Comparison of ENCODE assay signal across 8 cellular contexts in genomic region chr21:37338671-37339526, GRCh38. TPM values are rescaled to one million over a fixed set of nuclear protein-coding genes. Genes with fewer than 3 reads are reported as not detected.
DNase-seq lines count a peak whose midpoint lies in the region; ATAC-seq and TF ChIP-seq lines count a peak whose summit lies in the region.

No MANE protein-coding gene starts in this region.

- POLR2A ChIA-PET in AG04450 (lab: Yijun Ruan, JAX), result interaction anchor here (0.6 to 1.5 kb wide), 2 partner anchors 72 to 390 kb away, joined by 3 to 8 read pairs; partner anchors contain the start of gene VPS26C

- DNase-seq in AG04450 (ENCODE audit: low read depth, low spot score) (peak; percentile 70), HuH-7.5 (ENCODE audit: low spot score) (peak; percentile 18), choroid plexus epithelial cell (ENCODE audit: low read depth) (peak; percentile 89), mesothelial cell of epicardium (ENCODE audit: low spot score in 2 of 2, unreplicated experiment in 2 of 2) (peak; percentile 25 to 39), NOMO-1 (lab: John Stamatoyannopoulos, UW; ENCODE audit: unreplicated experiment in 2 of 2) (no peak)

- H3K9me3 Mint-ChIP-seq in mesothelial cell of epicardium, result peaks cover 3% of the 10 kb centered on the region

- H3K36me3 Mint-ChIP-seq in mesothelial cell of epicardium, result no peaks in the 10 kb centered on the region

- H3K4me1 Mint-ChIP-seq in mesothelial cell of epicardium, result peaks cover 38% of the 10 kb centered on the region

- no peaks in the 10 kb centered on the region; the same call in 1 of the 2 replicates for H3K9me3 ChIP-seq in AG04450 (ENCODE audit: control insufficient read depth, insufficient read depth, low read length)

- CTCF ChIA-PET in AG04450 (lab: Charles Lee), result no interaction called here

- peak overlapping the region; percentile 27 for H3K4me3 Mint-ChIP-seq in mesothelial cell of epicardium

- H3K27ac ChIP-seq in AG04450 (ENCODE audit: low read depth, low read length), result peak overlapping the region; percentile 94

- TF ChIP-seq CTCF in AG04450 (IDR thresholded peaks at IDR 0.05; ENCODE audit: low read depth, low read length) (no peak), choroid plexus epithelial cell (conservative IDR thresholded peaks at IDR 0.05; ENCODE audit: low read depth, low read length) (no peak), mesothelial cell of epicardium (IDR thresholded peaks at IDR 0.05; ENCODE audit: unreplicated experiment) (no peak)

- ATAC-seq in HG02763 (IDR thresholded peaks at IDR 0.05; ENCODE audit: unreplicated experiment), result no peak
- ATAC-seq in HG03196 (IDR thresholded peaks at IDR 0.05; ENCODE audit: unreplicated experiment), result no peak
- ATAC-seq in GM19328 (IDR thresholded peaks at IDR 0.05; ENCODE audit: unreplicated experiment), result no peak

- H3K4me3 ChIP-seq in AG04450 (ENCODE audit: low read depth, low read length), result no peak overlapping the region; the same call in 1 of the 2 replicates
- H3K4me3 ChIP-seq in choroid plexus epithelial cell (ENCODE audit: low read depth, low read length), result no peak overlapping the region

- H3K27me3 ChIP-seq in AG04450 (ENCODE audit: control insufficient read depth, insufficient read depth, low read length), result no peaks in the 10 kb centered on the region

- H3K27ac Mint-ChIP-seq in mesothelial cell of epicardium, result peak overlapping the region; percentile 90

- peaks cover 3% of the 10 kb centered on the region for H3K27me3 Mint-ChIP-seq in mesothelial cell of epicardium (ENCODE audit: low read depth)

RNA-seq across cellular contexts. Expression of gene DYRK1A, which starts 27.7 kb away (rescaled TPM):
- polyA plus RNA-seq in AG04450 (2011; rRNA removed), result 32.6 and 33.1 TPM in 2 replicates
- polyA minus RNA-seq in AG04450 (2011; rRNA and poly(A)+ RNA removed), result 85.1 and 90.2 TPM in 2 replicates
- 77.2 to 79.7 TPM (median 78.7 TPM) in 3 replicates for total RNA-seq in mesothelial cell of epicardium

Comparison
In these comparisons a context has a peak if more than half of its experiments do, and no peak if none do; other contexts are left out.
1. DNase-seq: peak in AG04450 (single experiment), HuH-7.5 (single experiment), choroid plexus epithelial cell (single experiment) and mesothelial cell of epicardium (2 of 2); none in NOMO-1 (0 of 2).